Comparison of ENCODE assay signal across 19 cellular contexts in genomic region chr12:15520844-15521243, GRCh38.
A peak's percentile ranks its signal among the peaks of the same experiment; 100 is the strongest.
DNase-seq lines count a peak whose midpoint lies in the region; FAIRE-seq and TF ChIP-seq lines count a peak whose summit lies in the region.
"Had no signal": no experiment of that assay in that cellular context is flagged by ENCODE, and none has a peak within 500 bp of the region (broad histone marks: within the 10 kb centered on the region; RNA-seq: fewer than 3 reads in every experiment).

No MANE protein-coding gene starts in this region.

- POLR2A ChIA-PET in H1 (lab: Charles Lee; ENCODE audit: partially characterized antibody) = no interaction called here
- POLR2A ChIA-PET in A673 (lab: Charles Lee; ENCODE audit: low non-redundant PET) = interaction anchor here (0.8 kb wide), 1 partner anchor 267 kb away, joined by 6 read pairs; no protein-coding TSS in a partner anchor

- H3K4me3 Mint-ChIP-seq in mesothelial cell of epicardium = no peak overlapping the region

- peaks cover 9% of the 10 kb centered on the region for H3K4me1 Mint-ChIP-seq in mesothelial cell of epicardium

- no peak for TF ChIP-seq EP300 in H1 (IDR thresholded peaks at IDR 0.05; ENCODE audit: borderline replicate concordance in 1 of 2, low read depth in 2 of 2, low read length in 2 of 2)

- TF ChIP-seq CTCF in H1 (IDR thresholded peaks at IDR 0.05; ENCODE audit: control extremely low read depth in 1 of 3, insufficient read depth in 1 of 3, low read depth in 1 of 3, low read length in 3 of 3) (no peak), A673 (conservative IDR thresholded peaks at IDR 0.05; ENCODE audit: low read depth, low read length) (no peak), mesothelial cell of epicardium (IDR thresholded peaks at IDR 0.05; ENCODE audit: unreplicated experiment) (no peak)

- H3K4me1 ChIP-seq in H1 (replicated peaks in 1 of 4; ENCODE audit: control insufficient read depth in 3 of 4, insufficient read depth in 4 of 4, low read length in 3 of 4) = no peaks in the 10 kb centered on the region
- H3K4me1 ChIP-seq in A673 (ENCODE audit: insufficient read depth, low read length, poor library complexity, severe bottlenecking) = peaks cover 3% of the 10 kb centered on the region

- no peak overlapping the region for H2BK5ac ChIP-seq in H1 (ENCODE audit: low read depth, low read length)

- no TSS peak for BruUV-seq in A673 (replicated peaks; lab: Mats Ljungman, UMichigan)

- no peak overlapping the region for H4K8ac ChIP-seq in H1 (ENCODE audit: extremely low read depth, insufficient read depth, low read length)

- no peak overlapping the region for H2AK5ac ChIP-seq in H1 (ENCODE audit: low read depth, low read length)

- no peak for FAIRE-seq in H1 (lab: Jason Lieb, UNC)
- FAIRE-seq: GM19239 had no signal

- H4K91ac ChIP-seq in H1 (replicated peaks; ENCODE audit: insufficient read length, low read length) = no peak overlapping the region

- no peak overlapping the region for H3K14ac ChIP-seq in H1 (ENCODE audit: insufficient read length)

- H3K9me3 Mint-ChIP-seq in mesothelial cell of epicardium = peaks cover 6% of the 10 kb centered on the region
- H3K9me3 Mint-ChIP-seq: CD4-positive, CD25-positive, alpha-beta regulatory T cell had no signal

- no peak for TF ChIP-seq RAD21 in H1 (IDR thresholded peaks at IDR 0.05 in 1 of 2, conservative IDR thresholded peaks at IDR 0.05 in 1 of 2; ENCODE audit: low read depth in 2 of 2, low read length in 2 of 2)

- H3K23me2 ChIP-seq in H1 (ENCODE audit: low read depth, low read length) = no peaks in the 10 kb centered on the region

- peaks cover 6% of the 10 kb centered on the region for H3K27me3 Mint-ChIP-seq in mesothelial cell of epicardium (ENCODE audit: low read depth)

- no peak overlapping the region for H4K5ac ChIP-seq in H1 (ENCODE audit: insufficient read length, low read depth, low read length)

- H3K4me3 ChIP-seq in H1 (ENCODE audit: extremely low read depth in 1 of 4, insufficient read depth in 2 of 4, low read depth in 3 of 4, low read length in 4 of 4) (no peak overlapping the region), A673 (ENCODE audit: low read depth, low read length, poor library complexity, severe bottlenecking) (no peak overlapping the region)
- H3K4me3 ChIP-seq: GM23248, MG63 had no signal

- no peak overlapping the region for H3K4ac ChIP-seq in H1 (replicated peaks; ENCODE audit: insufficient read length, low read depth, low read length)

- DNase-seq in CD1c-positive myeloid dendritic cell (ENCODE audit: extremely low spot score) (peak; percentile 36), Kasumi-1 (lab: John Stamatoyannopoulos, UW) (peak; percentile 10 to 15), NOMO-1 treated with dmso at 0.1 percent for 144 hours (lab: John Stamatoyannopoulos, UW; ENCODE audit: unreplicated experiment) (peak; percentile 30), H1 (ENCODE audit: low read depth in 1 of 2, low spot score in 2 of 2) (no peak), A673 (ENCODE audit: low spot score) (no peak), mesothelial cell of epicardium (ENCODE audit: low spot score in 2 of 2, unreplicated experiment in 2 of 2) (no peak), KG1 (lab: John Stamatoyannopoulos, UW) (no peak)
- DNase-seq: CD4-positive, CD25-positive, alpha-beta regulatory T cell; GDM1; GM23248; HCEC 1CT; MG63; NCI-H187; NCI-H2107; NCI-H510A; NK-92 treated with Interleukin-12 subunit alpha and Interleukin-12 subunit beta, amount 100 ng/mL, for 24 hours; SW 1271; T-helper 2 cell had no signal

- H2AFZ ChIP-seq in H1 (ENCODE audit: low read length) = no peak overlapping the region
- H2AFZ ChIP-seq: GM23248 had no signal

- no peak overlapping the region for H2BK120ac ChIP-seq in H1 (replicated peaks; ENCODE audit: low read depth, low read length)

- H3K27ac Mint-ChIP-seq in mesothelial cell of epicardium = no peak overlapping the region
- H3K27ac Mint-ChIP-seq: CD4-positive, CD25-positive, alpha-beta regulatory T cell had no signal

- H3K27me3 ChIP-seq in H1 (replicated peaks in 1 of 4; ENCODE audit: control insufficient read depth in 3 of 4, extremely low read depth in 1 of 4, insufficient read depth in 3 of 4, low read length in 3 of 4) = no peaks in the 10 kb centered on the region
- no peaks in the 10 kb centered on the region for H3K27me3 ChIP-seq in A673 (replicated peaks; ENCODE audit: insufficient read depth, low read depth, low read length, poor library complexity)
- H3K27me3 ChIP-seq: MG63 had no signal

- H3K36me3 ChIP-seq in H1 (ENCODE audit: control insufficient read depth in 2 of 4, insufficient read depth in 4 of 4, low read length in 3 of 4) (no peaks in the 10 kb centered on the region; a peak in 1 of 8 replicates), A673 (ENCODE audit: insufficient read depth, low read length, poor library complexity, severe bottlenecking) (no peaks in the 10 kb centered on the region)
- H3K36me3 ChIP-seq: MG63 had no signal

- H3K4me2 ChIP-seq in H1 (ENCODE audit: insufficient read depth in 1 of 2, low read depth in 2 of 2, low read length in 2 of 2) = no peak overlapping the region

- H3K9me3 ChIP-seq in H1 (ENCODE audit: insufficient read depth in 2 of 2, low read depth in 1 of 2, low read length in 1 of 2) = no peaks in the 10 kb centered on the region; a peak in 1 of 4 replicates
- no peaks in the 10 kb centered on the region for H3K9me3 ChIP-seq in A673 (ENCODE audit: low read depth, low read length, poor library complexity, severe bottlenecking)
- H3K9me3 ChIP-seq: MG63 had no signal

- no peak overlapping the region for H2BK12ac ChIP-seq in H1 (ENCODE audit: low read depth, low read length)

- H3K23ac ChIP-seq in H1 (ENCODE audit: insufficient read length) = no peak overlapping the region

- H3K9ac ChIP-seq in H1 (replicated peaks in 1 of 4; ENCODE audit: extremely low read depth in 1 of 4, low read depth in 3 of 4, low read length in 3 of 4) = no peak overlapping the region
- H3K9ac ChIP-seq: GM23248 had no signal

- no peaks in the 10 kb centered on the region for H4K20me1 ChIP-seq in H1 (replicated peaks in 1 of 2; ENCODE audit: control insufficient read depth in 1 of 2, insufficient read depth in 2 of 2, low read length in 2 of 2)

- no peaks in the 10 kb centered on the region for H3K79me2 ChIP-seq in H1 (ENCODE audit: control insufficient read depth in 1 of 2, insufficient read depth in 2 of 2, low read length in 2 of 2)

- peaks cover 3% of the 10 kb centered on the region for H3K36me3 Mint-ChIP-seq in mesothelial cell of epicardium
- H3K36me3 Mint-ChIP-seq: CD4-positive, CD25-positive, alpha-beta regulatory T cell had no signal

- H3K27ac ChIP-seq in H1 (ENCODE audit: low read depth, low read length) = no peak overlapping the region
- H3K27ac ChIP-seq in A673 (ENCODE audit: low read depth, low read length, poor library complexity, severe bottlenecking) = no peak overlapping the region
- H3K27ac ChIP-seq: GM23248 had no signal

- no peak overlapping the region for H3K56ac ChIP-seq in H1 (replicated peaks; ENCODE audit: insufficient read length, low read depth, low read length)

- WGBS in H1 (ENCODE audit: extremely low coverage in 1 of 2, insufficient coverage in 1 of 2, insufficient read length in 1 of 2, insufficient replicate concordance in 2 of 2, low coverage in 1 of 2, low lambda C conversion rate in 2 of 2, missing lambda C conversion rate in 1 of 2), 2 experiments = 94% methylated on average over 6 of the region's 6 CpGs; no CpG with 5 or more reads in 1 of the 2 experiments

- CTCF ChIA-PET in H1 (lab: Charles Lee; ENCODE audit: partially characterized antibody) (interaction anchor here (0.9 to 3.5 kb wide), 7 partner anchors 9 to 300 kb away, joined by 3 to 28 read pairs (median 4); partner anchors contain the start of gene RERG), A673 (lab: Charles Lee) (interaction anchor here (1.3 kb wide), 1 partner anchor 251 kb away, joined by 4 read pairs; no protein-coding TSS in a partner anchor)

- intact Hi-C loops in A673 (cut with micrococcal nuclease; ENCODE audit: unreplicated experiment) = loop anchor here (10.0 kb wide), 2 partner anchors 516 to 796 kb away; no protein-coding TSS in a partner anchor

- no peak for TF ChIP-seq POLR2A in H1 (IDR thresholded peaks at IDR 0.05; ENCODE audit: control extremely low read depth in 1 of 2, low read depth in 2 of 2, low read length in 2 of 2)

- no peak overlapping the region for H2BK20ac ChIP-seq in H1 (ENCODE audit: low read length)

- no peaks in the 10 kb centered on the region for H3K79me1 ChIP-seq in H1 (ENCODE audit: low read depth, low read length)

- no peak overlapping the region for H3K18ac ChIP-seq in H1 (ENCODE audit: extremely low read depth, low read length)

- no peak overlapping the region for H2BK15ac ChIP-seq in H1 (ENCODE audit: low read length)

TF ChIP-seq in H1, 55 proteins besides CTCF, POLR2A, EP300 and RAD21:
- TF ChIP-seq CEBPB (IDR thresholded peaks at IDR 0.05; ENCODE audit: low read depth, low read length) = peak; percentile 18; the same call in 1 of the 2 replicates
- TF ChIP-seq BRCA1 (IDR thresholded peaks at IDR 0.05; ENCODE audit: low read depth, low read length) = no peak

Comparison
In these comparisons a context has a peak if more than half of its experiments do, and no peak if none do; other contexts are left out.
1. DNase-seq: peak in CD1c-positive myeloid dendritic cell (single experiment), Kasumi-1 (2 of 2) and NOMO-1 treated with dmso at 0.1 percent for 144 hours (single experiment); none in H1 (0 of 2), A673 (single experiment), mesothelial cell of epicardium (0 of 2) and KG1 (single experiment).